ENCODE assay signal across 22 cellular contexts in the genomic region with DNA sequence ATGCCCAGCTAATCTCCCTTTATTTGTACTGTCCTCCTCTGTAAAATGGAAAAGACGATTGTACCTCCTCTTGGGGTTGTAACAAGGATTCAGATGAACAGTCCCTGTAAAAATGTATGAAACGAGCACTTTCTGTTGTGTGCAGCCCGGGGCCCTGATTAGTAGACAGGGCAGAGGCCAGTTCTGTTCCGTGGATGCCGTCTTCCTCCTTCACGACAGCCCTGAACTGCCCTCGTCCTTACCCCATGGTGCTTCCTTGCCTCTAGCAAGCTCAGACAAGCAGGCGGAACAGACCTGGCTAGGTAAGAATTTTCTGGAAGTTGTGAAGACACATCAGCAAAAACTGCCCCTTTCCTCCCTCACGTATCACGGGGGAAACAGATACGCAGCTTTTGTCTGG. TPM values are rescaled to one million over a fixed set of nuclear protein-coding genes. Genes with fewer than 3 reads are reported as not detected.
DNase-seq lines count a peak whose midpoint lies in the region; ATAC-seq and TF ChIP-seq lines count a peak whose summit lies in the region.
"Had no signal": no experiment of that assay in that cellular context is flagged by ENCODE, and none has a peak within 500 bp of the region (broad histone marks: within the 10 kb centered on the region; RNA-seq: fewer than 3 reads in every experiment).

No MANE protein-coding gene starts in this region.

- in situ Hi-C loops in IMR-90 (cut with MboI; ENCODE audit: low sequenced_read_pairs): no loop called here

- TF ChIP-seq CTCF in Caco-2 (IDR thresholded peaks at IDR 0.05; ENCODE audit: insufficient read depth in 1 of 2, low read depth in 1 of 2, low read length in 1 of 2, severe bottlenecking in 1 of 2, unreplicated experiment in 1 of 2) (no peak), IMR-90 (conservative IDR thresholded peaks at IDR 0.05; ENCODE audit: low read depth, low read length) (no peak), chondrocyte (IDR thresholded peaks at IDR 0.05) (no peak), A673 (conservative IDR thresholded peaks at IDR 0.05; ENCODE audit: low read depth, low read length) (no peak)

- no peak overlapping the region for H3K4me3 ChIP-seq in Caco-2 (ENCODE audit: low read depth, low read length)
- H3K4me3 ChIP-seq in IMR-90 (ENCODE audit: insufficient read depth, low read depth, low read length): no peak overlapping the region
- H3K4me3 ChIP-seq in trophoblast cell (ENCODE audit: low read depth, low read length): no peak overlapping the region
- H3K4me3 ChIP-seq in A673 (ENCODE audit: low read depth, low read length, poor library complexity, severe bottlenecking): no peak overlapping the region

- no peak for TF ChIP-seq POLR2A in IMR-90 (IDR thresholded peaks at IDR 0.05; ENCODE audit: low read depth, low read length)

- peaks cover 23% of the 10 kb centered on the region for H3K4me1 ChIP-seq in Caco-2
- H3K4me1 ChIP-seq in IMR-90 (ENCODE audit: control insufficient read depth, insufficient read depth, low read length): peaks cover 8% of the 10 kb centered on the region
- peaks cover 13 to 20% of the 10 kb centered on the region in 2 experiments for H3K4me1 ChIP-seq in trophoblast cell (ENCODE audit: control insufficient read depth in 1 of 2, insufficient read depth in 2 of 2, low read length in 2 of 2)
- no peaks in the 10 kb centered on the region for H3K4me1 ChIP-seq in A673 (ENCODE audit: insufficient read depth, low read length, poor library complexity, severe bottlenecking)

- dilution Hi-C loops in IMR-90 (cut with HindIII; ENCODE audit: low sequenced_read_pairs, unreplicated experiment): no loop called here

- H3K79me1 ChIP-seq in IMR-90 (ENCODE audit: low read depth in 1 of 2, low read length in 2 of 2): peaks cover 25 to 58% of the 10 kb centered on the region in 2 experiments
- H3K79me1 ChIP-seq in trophoblast cell (ENCODE audit: low read length): peaks cover 7% of the 10 kb centered on the region

- H2AFZ ChIP-seq in IMR-90 (replicated peaks; ENCODE audit: low read length, poor library complexity) (no peak overlapping the region), trophoblast cell (ENCODE audit: insufficient read depth, low read length, poor library complexity) (no peak overlapping the region)

- H3K9me3 ChIP-seq in Caco-2 (no peaks in the 10 kb centered on the region), IMR-90 (ENCODE audit: control insufficient read depth, insufficient read depth, low read length) (no peaks in the 10 kb centered on the region), trophoblast cell (ENCODE audit: insufficient read depth, low read depth, low read length) (peaks cover 2% of the 10 kb centered on the region), A673 (ENCODE audit: low read depth, low read length, poor library complexity, severe bottlenecking) (no peaks in the 10 kb centered on the region)

- H2AK5ac ChIP-seq in IMR-90 (ENCODE audit: low read depth, low read length) (peak overlapping the region; percentile 82; the same call in 1 of the 2 replicates), trophoblast cell (ENCODE audit: low read length) (peak overlapping the region; percentile 74)

- H4K8ac ChIP-seq in IMR-90 (ENCODE audit: low read depth in 2 of 2, low read length in 2 of 2): peak overlapping the region; percentile 81 to 96; a peak in 2 of 4 replicates
- no peak overlapping the region for H4K8ac ChIP-seq in trophoblast cell (ENCODE audit: low read depth, low read length)

- peak overlapping the region; percentile 77 for H3K27ac Mint-ChIP-seq in Caco-2 (ENCODE audit: unreplicated experiment)
- peak overlapping the region; percentile 87 for H3K27ac Mint-ChIP-seq in chondrocyte (ENCODE audit: unreplicated experiment)
- H3K27ac Mint-ChIP-seq: activated naive CD4-positive, alpha-beta T cell treated with anti-CD3 and anti-CD28 coated beads, Interleukin-2, amount 50 U/mL, for 24 hours; T-helper 2 cell treated with Interferon-gamma antibody and Interleukin-4, amounts not matched to agents 5 μg/mL and 100 μg/mL, for 36 hours; type B pancreatic cell had no signal

- H3K9me1 ChIP-seq in IMR-90 (ENCODE audit: insufficient read depth, low read length): peaks cover 20% of the 10 kb centered on the region

- peak overlapping the region; percentile 39 for H2BK12ac ChIP-seq in trophoblast cell (ENCODE audit: low read length)

- intact Hi-C loops in Caco-2 (cut with micrococcal nuclease; ENCODE audit: unreplicated experiment): no loop called here
- intact Hi-C loops in IMR-90 (cut with micrococcal nuclease): no loop called here
- intact Hi-C loops in A673 (cut with micrococcal nuclease; ENCODE audit: unreplicated experiment): no loop called here

- 100% methylated on average over 3 of the region's 11 CpGs; no CpG with 5 or more reads in 1 of the 2 experiments for whole genome bisulfite sequencing in IMR-90 (ENCODE audit: extremely low coverage in 2 of 2, insufficient read length in 1 of 2), 2 experiments
- no CpG with 5 or more reads among the region's 11 CpGs for WGBS in trophoblast cell (ENCODE audit: extremely low coverage, insufficient coverage, insufficient read length)

- H2BK5ac ChIP-seq in IMR-90 (ENCODE audit: low read depth, low read length, poor library complexity, severe bottlenecking): peak overlapping the region; percentile 82
- H2BK5ac ChIP-seq in trophoblast cell (ENCODE audit: low read depth, low read length, poor library complexity): no peak overlapping the region

- H4K91ac ChIP-seq in IMR-90 (ENCODE audit: insufficient read depth, low read depth, low read length) (peak overlapping the region; percentile 92), trophoblast cell (ENCODE audit: low read depth, low read length) (no peak overlapping the region)

- H3K27me3 ChIP-seq in Caco-2 (replicated peaks; ENCODE audit: control insufficient read depth, insufficient read depth, low read length) (no peaks in the 10 kb centered on the region), IMR-90 (ENCODE audit: control insufficient read depth, insufficient read depth, low read length) (no peaks in the 10 kb centered on the region), trophoblast cell (ENCODE audit: insufficient read depth, low read length) (no peaks in the 10 kb centered on the region), A673 (replicated peaks; ENCODE audit: insufficient read depth, low read depth, low read length, poor library complexity) (no peaks in the 10 kb centered on the region)

- H3K18ac ChIP-seq in IMR-90 (ENCODE audit: low read depth, low read length) (no peak overlapping the region), trophoblast cell (ENCODE audit: low read length) (peak overlapping the region; percentile 36)

- peaks cover 22% of the 10 kb centered on the region for H3K4me1 Mint-ChIP-seq in Caco-2 (ENCODE audit: low read depth, unreplicated experiment)
- peaks cover 28% of the 10 kb centered on the region for H3K4me1 Mint-ChIP-seq in chondrocyte (ENCODE audit: low read depth)
- H3K4me1 Mint-ChIP-seq: activated naive CD4-positive, alpha-beta T cell treated with anti-CD3 and anti-CD28 coated beads, Interleukin-2, amount 50 U/mL, for 24 hours had no signal

- ATAC-seq in IMR-90 (ENCODE audit: low read depth) (no peak), GM21737 (IDR thresholded peaks at IDR 0.05; ENCODE audit: unreplicated experiment) (no peak), HG02852 (IDR thresholded peaks at IDR 0.05; ENCODE audit: unreplicated experiment) (no peak)
- ATAC-seq: left lobe of liver; naive thymus-derived CD4-positive, alpha-beta T cell had no signal

- H3K27ac ChIP-seq in IMR-90 (ENCODE audit: insufficient read depth, low read length): peak overlapping the region; percentile 22; the same call in 1 of the 2 replicates
- H3K27ac ChIP-seq in trophoblast cell (ENCODE audit: low read depth, low read length): peak overlapping the region; percentile 18
- no peak overlapping the region for H3K27ac ChIP-seq in A673 (ENCODE audit: low read depth, low read length, poor library complexity, severe bottlenecking)
- H3K27ac ChIP-seq: C4-2B, HL-60 had no signal

- no peak overlapping the region for H3K56ac ChIP-seq in IMR-90 (ENCODE audit: extremely low read depth, insufficient read depth, low read length)

- TF ChIP-seq RAD21 in IMR-90 (IDR thresholded peaks at IDR 0.05; ENCODE audit: low read length): no peak

- peak overlapping the region; percentile 89 for H3K4ac ChIP-seq in IMR-90 (ENCODE audit: low read depth, low read length)
- H3K4ac ChIP-seq in trophoblast cell (ENCODE audit: low read depth, low read length): no peak overlapping the region

- peak overlapping the region; percentile 85 for H2AK9ac ChIP-seq in IMR-90 (replicated peaks; ENCODE audit: low read depth, low read length, poor library complexity)

- H3K9ac ChIP-seq in IMR-90 (ENCODE audit: low read depth, low read length) (no peak overlapping the region), trophoblast cell (ENCODE audit: low read length) (no peak overlapping the region)

- H2BK15ac ChIP-seq in IMR-90 (ENCODE audit: low read depth, low read length): peak overlapping the region; percentile 56; the same call in 2 of the 3 replicates

- H3K36me3 Mint-ChIP-seq in Caco-2 (ENCODE audit: insufficient read depth, unreplicated experiment) (peaks cover 83% of the 10 kb centered on the region), chondrocyte (ENCODE audit: low read depth) (peaks cover 3% of the 10 kb centered on the region)

- POLR2A ChIA-PET in Caco-2 (lab: Charles Lee) (no interaction called here), IMR-90 (lab: Charles Lee; ENCODE audit: unreplicated experiment) (no interaction called here), A673 (lab: Charles Lee; ENCODE audit: low non-redundant PET) (interaction anchor here (0.6 kb wide), 1 partner anchor 806 kb away, joined by 3 read pairs; no protein-coding TSS in a partner anchor)

- no peak overlapping the region for H4K12ac ChIP-seq in trophoblast cell (ENCODE audit: low read depth, low read length)

- H3K14ac ChIP-seq in IMR-90 (replicated peaks; ENCODE audit: low read depth, low read length) (0 out of 2 replicates have a peak overlapping the region, but pooled peaks have one; percentile 12), trophoblast cell (ENCODE audit: low read length) (no peak overlapping the region)

- H3K27me3 Mint-ChIP-seq in Caco-2 (ENCODE audit: insufficient read depth, unreplicated experiment): no peaks in the 10 kb centered on the region
- no peaks in the 10 kb centered on the region for H3K27me3 Mint-ChIP-seq in chondrocyte (ENCODE audit: low read depth)
- H3K27me3 Mint-ChIP-seq: activated naive CD4-positive, alpha-beta T cell treated with anti-CD3 and anti-CD28 coated beads, Interleukin-2, amount 50 U/mL, for 24 hours; naive thymus-derived CD4-positive, alpha-beta T cell; type B pancreatic cell had no signal

- CTCF ChIA-PET in Caco-2 (lab: Charles Lee): no interaction called here
- CTCF ChIA-PET in IMR-90 (lab: Yijun Ruan, JAX): interaction anchor here (1.2 kb wide), 1 partner anchor 9 kb away, joined by 10 read pairs; no protein-coding TSS in a partner anchor
- CTCF ChIA-PET in A673 (lab: Charles Lee): no interaction called here

- H3K4me2 ChIP-seq in IMR-90 (ENCODE audit: low read depth, low read length) (no peak overlapping the region), trophoblast cell (ENCODE audit: low read length) (no peak overlapping the region)

- no peaks in the 10 kb centered on the region for H4K20me1 ChIP-seq in IMR-90 (ENCODE audit: insufficient read depth, low read length)

- H4K5ac ChIP-seq in IMR-90 (ENCODE audit: low read depth, low read length): no peak overlapping the region

- peaks cover 1% of the 10 kb centered on the region for H3K79me2 ChIP-seq in trophoblast cell (ENCODE audit: control insufficient read depth, insufficient read depth, low read length, poor library complexity)

- DNase-seq in Caco-2: no peak
- no peak for DNase-seq in IMR-90
- peak; percentile 51 for DNase-seq in chondrocyte (ENCODE audit: low spot score)
- DNase-seq in trophoblast cell: no peak
- DNase-seq in A673 (ENCODE audit: low spot score): no peak
- DNase-seq: activated CD4-positive, alpha-beta T cell treated with anti-CD3 and anti-CD28 coated beads for 4 hours; cerebellar nuclear complex; naive thymus-derived CD4-positive, alpha-beta T cell; NCI-H446 treated with DMSO at 0.1 percent for 48 hours; NCI-H82; retina; SHP77; small intestine; stimulated activated CD4-positive, alpha-beta T cell treated with anti-CD3 and anti-CD28 coated beads, Interleukin-2, amount 100 ng/mL, for 48 hours had no signal

- H3K9me3 Mint-ChIP-seq in Caco-2 (ENCODE audit: unreplicated experiment): no peaks in the 10 kb centered on the region
- H3K9me3 Mint-ChIP-seq in chondrocyte (ENCODE audit: low read depth): no peaks in the 10 kb centered on the region
- H3K9me3 Mint-ChIP-seq: activated naive CD4-positive, alpha-beta T cell treated with anti-CD3 and anti-CD28 coated beads, Interleukin-2, amount 50 U/mL, for 24 hours; T-helper 2 cell treated with Interferon-gamma antibody and Interleukin-4, amounts not matched to agents 5 μg/mL and 100 μg/mL, for 36 hours; type B pancreatic cell had no signal

- peaks cover 2% of the 10 kb centered on the region; the same call in 1 of the 2 replicates for H3K36me3 ChIP-seq in Caco-2 (ENCODE audit: control insufficient read depth, insufficient read depth, low read length)
- peaks cover 41% of the 10 kb centered on the region for H3K36me3 ChIP-seq in IMR-90 (ENCODE audit: control insufficient read depth, insufficient read depth, low read length)
- peaks cover 32 to 35% of the 10 kb centered on the region in 2 experiments for H3K36me3 ChIP-seq in trophoblast cell (ENCODE audit: control insufficient read depth in 1 of 2, insufficient read depth in 2 of 2, low read length in 2 of 2)
- peaks cover under 1% of the 10 kb centered on the region for H3K36me3 ChIP-seq in A673 (ENCODE audit: insufficient read depth, low read length, poor library complexity, severe bottlenecking)

- H3K23ac ChIP-seq in IMR-90 (ENCODE audit: low read depth, low read length) (no peak overlapping the region; the same call in 1 of the 2 replicates), trophoblast cell (ENCODE audit: low read length) (no peak overlapping the region)

- H2BK120ac ChIP-seq in IMR-90 (ENCODE audit: low read depth, low read length) (peak overlapping the region; percentile 97), trophoblast cell (ENCODE audit: insufficient read depth, low read length, poor library complexity) (no peak overlapping the region)

- no TSS peak for BruUV-seq in Caco-2 (replicated peaks; lab: Mats Ljungman, UMichigan)
- no TSS peak for BruUV-seq in IMR-90 (replicated peaks; lab: Mats Ljungman, UMichigan)
- no TSS peak for BruUV-seq in A673 (replicated peaks; lab: Mats Ljungman, UMichigan)

- H2BK20ac ChIP-seq in IMR-90 (ENCODE audit: low read depth, low read length): peak overlapping the region; percentile 61

- H3K4me3 Mint-ChIP-seq in Caco-2 (ENCODE audit: unreplicated experiment) (no peak overlapping the region), chondrocyte (ENCODE audit: unreplicated experiment) (no peak overlapping the region)
- H3K4me3 Mint-ChIP-seq: activated naive CD4-positive, alpha-beta T cell treated with anti-CD3 and anti-CD28 coated beads, Interleukin-2, amount 50 U/mL, for 24 hours; naive thymus-derived CD4-positive, alpha-beta T cell; T-helper 2 cell treated with Interferon-gamma antibody and Interleukin-4, amounts not matched to agents 5 μg/mL and 100 μg/mL, for 36 hours; type B pancreatic cell had no signal

RNA-seq across cellular contexts. Expression of a gene that starts 22.3 kb away (rescaled TPM):
- total RNA-seq in Caco-2 (2022) (17.2 and 21.8 TPM in 2 replicates), IMR-90 (2012; rRNA removed) (6.1 and 8.1 TPM in 2 replicates), chondrocyte (18.5 to 18.9 TPM (median 18.8 TPM) in 3 replicates), A673 (2021) (15.2 and 15.4 TPM in 2 replicates)
- 8.1 and 8.6 TPM in 2 replicates for polyA plus RNA-seq in IMR-90 (2012; rRNA removed)
- 5.2 and 6.9 TPM in 2 replicates for polyA plus RNA-seq in IMR-90 (2012; cell fraction: cytosol; rRNA removed)
- polyA plus RNA-seq in IMR-90 (2012; cell fraction: nucleus; rRNA removed; ENCODE audit: low replicate concordance): 5.7 and 6.6 TPM in 2 replicates
- 10.9 and 11.0 TPM in 2 replicates for polyA plus RNA-seq in trophoblast cell (2013)

RNA-seq across cellular contexts. Expression of a gene that starts 47.0 kb away (rescaled TPM):
- total RNA-seq in Caco-2 (2022) (47.3 and 51.7 TPM in 2 replicates), IMR-90 (2012; rRNA removed) (33.0 and 48.6 TPM in 2 replicates), chondrocyte (21.8 to 25.8 TPM (median 24.1 TPM) in 3 replicates), A673 (2021) (70.1 and 78.2 TPM in 2 replicates)
- 32.0 and 33.9 TPM in 2 replicates for polyA plus RNA-seq in IMR-90 (2012; rRNA removed)
- 9.0 and 14.6 TPM in 2 replicates for polyA plus RNA-seq in IMR-90 (2012; cell fraction: cytosol; rRNA removed)
- 5.0 and 19.1 TPM in 2 replicates for polyA plus RNA-seq in IMR-90 (2012; cell fraction: nucleus; rRNA removed; ENCODE audit: low replicate concordance)
- polyA plus RNA-seq in trophoblast cell (2013): 21.7 and 22.8 TPM in 2 replicates
